In genomic region chr15:70504305-70504951, GRCh38 we compare ENCODE assay signal across 8 cellular contexts.
DNase-seq lines count a peak whose midpoint lies in the region; ATAC-seq, FAIRE-seq and TF ChIP-seq lines count a peak whose summit lies in the region.

No MANE protein-coding gene starts in this region.

- H3F3A ChIP-seq in PC-3 (ENCODE audit: low read length, unreplicated experiment), result peaks cover 6% of the 10 kb centered on the region

- no peaks in the 10 kb centered on the region for H3K36me3 ChIP-seq in PC-3 (ENCODE audit: low read depth, low read length)
- H3K36me3 ChIP-seq in pancreas, result no peaks in the 10 kb centered on the region

- intact Hi-C loops in PC-3 (cut with micrococcal nuclease) (no loop called here), pancreas (cut with DNase I) (no loop called here)

- no peaks in the 10 kb centered on the region for H3K9me3 Mint-ChIP-seq in effector memory CD8-positive, alpha-beta T cell

- peaks cover 4% of the 10 kb centered on the region for H3K36me3 Mint-ChIP-seq in effector memory CD8-positive, alpha-beta T cell (ENCODE audit: insufficient read depth)

- H3K9me3 ChIP-seq in PC-3 (ENCODE audit: low read length), result no peaks in the 10 kb centered on the region
- no peaks in the 10 kb centered on the region for H3K9me3 ChIP-seq in pancreas

- peak overlapping the region; percentile 33 to 68 for H3K27ac Mint-ChIP-seq in effector memory CD8-positive, alpha-beta T cell

- no peak overlapping the region for H2AFZ ChIP-seq in PC-3 (ENCODE audit: low read length)

- H3K4me1 Mint-ChIP-seq in effector memory CD8-positive, alpha-beta T cell (ENCODE audit: low read depth in 2 of 2), result peaks cover 44 to 49% of the 10 kb centered on the region in 2 donors

- H3K27ac ChIP-seq in PC-3 (ENCODE audit: low read length) (peak overlapping the region; percentile 90), pancreas (no peak overlapping the region)

- FAIRE-seq in pancreas (lab: Jason Lieb, UNC), result no peak

- DNase-seq in AG08395 (ENCODE audit: low spot score) (peak; percentile 67), PC-3 (peak; percentile 65), pancreas (peak in 3 of 6 donors; percentile 29 to 43 (median 35)), NCI-H526 (lab: John Stamatoyannopoulos, UW) (no peak), DMS114 treated with DMSO at 0.1 percent for 48 hours (lab: John Stamatoyannopoulos, UW; ENCODE audit: unreplicated experiment) (no peak)
- DNase-seq in effector memory CD8-positive, alpha-beta T cell, result no peak

- no peak overlapping the region for H3K4me3 ChIP-seq in PC-3 (ENCODE audit: low read length)
- no peak overlapping the region for H3K4me3 ChIP-seq in pancreas

- no peaks in the 10 kb centered on the region for H3K79me2 ChIP-seq in PC-3 (ENCODE audit: low read length)

- H3K27me3 Mint-ChIP-seq in effector memory CD8-positive, alpha-beta T cell, result no peaks in the 10 kb centered on the region

- H4K20me1 ChIP-seq in PC-3 (ENCODE audit: low read length), result no peaks in the 10 kb centered on the region

- peak overlapping the region; percentile 62 to 65 for H3K4me3 Mint-ChIP-seq in effector memory CD8-positive, alpha-beta T cell

- H3K9me2 ChIP-seq in PC-3 (replicated peaks; ENCODE audit: low read length), result no peaks in the 10 kb centered on the region

- no TSS peak for BruUV-seq in PC-3 (replicated peaks; lab: Mats Ljungman, UMichigan)

- ATAC-seq in GM18498 (IDR thresholded peaks at IDR 0.05; ENCODE audit: unreplicated experiment) (peak; percentile 50), HG02840 (IDR thresholded peaks at IDR 0.05; ENCODE audit: low FRiP score, unreplicated experiment) (peak; percentile 51), PC-3 (peak; percentile 23), pancreas (peak in 3 of 4 donors; percentile 45 to 59 (median 58))
- ATAC-seq in effector memory CD8-positive, alpha-beta T cell (replicated peaks), result peak; percentile 54

- TF ChIP-seq CTCF in PC-3 (conservative IDR thresholded peaks at IDR 0.05; ENCODE audit: low read depth, low read length) (no peak), pancreas (IDR thresholded peaks at IDR 0.05) (no peak)

- POLR2A ChIA-PET in PC-3 (lab: Charles Lee; ENCODE audit: unreplicated experiment), result interaction anchor here (0.8 kb wide), 1 partner anchor 9 kb away, joined by 3 read pairs; no protein-coding TSS in a partner anchor

- peak overlapping the region; percentile 56 for H3K9ac ChIP-seq in PC-3 (ENCODE audit: low read length)

- 46 to 53% methylated on average over 9 of the region's 9 CpGs for WGBS in pancreas, 2 donors

- peak overlapping the region; percentile 73 for H3K4me2 ChIP-seq in PC-3 (ENCODE audit: low read length)

- peaks cover 50% of the 10 kb centered on the region for H3K4me1 ChIP-seq in PC-3 (ENCODE audit: insufficient read depth, low read length)
- peaks cover 0 to 5% (median 0%) of the 10 kb centered on the region in 3 donors for H3K4me1 ChIP-seq in pancreas

- CTCF ChIA-PET in PC-3 (lab: Charles Lee), result interaction anchor here (0.9 kb wide), 1 partner anchor 22 kb away, joined by 4 read pairs; no protein-coding TSS in a partner anchor

- H3K27me3 ChIP-seq in PC-3 (ENCODE audit: low read length) (no peaks in the 10 kb centered on the region), pancreas (no peaks in the 10 kb centered on the region)

Comparison
In these comparisons a context has a peak if more than half of its experiments do, and no peak if none do; other contexts are left out.
1. DNase-seq: peak in AG08395 (single experiment) and PC-3 (single experiment); none in effector memory CD8-positive, alpha-beta T cell (0 of 3), NCI-H526 (0 of 2) and DMS114 treated with DMSO at 0.1 percent for 48 hours (single experiment).
2. Peak in every context shown above with its lines, with median percentiles within 50 percentile points of each other: ATAC-seq.